Comparison of ENCODE assay signal across 8 cellular contexts in genomic region chr10:123009105-123009805, GRCh38. TPM values are rescaled to one million over a fixed set of nuclear protein-coding genes. Genes with fewer than 3 reads are reported as not detected.
A peak's percentile ranks its signal among the peaks of the same experiment; 100 is the strongest.
DNase-seq lines count a peak whose midpoint lies in the region; ATAC-seq, FAIRE-seq and TF ChIP-seq lines count a peak whose summit lies in the region.

No MANE protein-coding gene starts in this region.

- H3K36me3 ChIP-seq in bronchial epithelial cell (ENCODE audit: control insufficient read depth, insufficient read depth, low read length) = no peaks in the 10 kb centered on the region

- peak; percentile 5 for ATAC-seq in HG02678 (IDR thresholded peaks at IDR 0.05; ENCODE audit: unreplicated experiment)

- peak overlapping the region; percentile 80 for H3K4me3 ChIP-seq in bronchial epithelial cell (ENCODE audit: low read depth, low read length)

- TF ChIP-seq CTCF in bronchial epithelial cell (IDR thresholded peaks at IDR 0.05; ENCODE audit: insufficient read depth, low read length, severe bottlenecking) = no peak

- DNase-seq in NCI-H748 (lab: John Stamatoyannopoulos, UW; ENCODE audit: unreplicated experiment) (peak; percentile 47), NCI-H748 treated with DMSO at 0.1 percent for 48 hours (lab: John Stamatoyannopoulos, UW) (no peak), RPMI7951 (ENCODE audit: low read depth) (peak; percentile 5), bronchial epithelial cell (ENCODE audit: low read depth) (no peak), kidney tubule cell (ENCODE audit: low spot score) (peak; percentile 29), SK-N-DZ (ENCODE audit: low spot score) (no peak)
- peak; percentile 20 for DNase-seq in stimulated activated CD4-positive, alpha-beta T cell treated with anti-CD3 and anti-CD28 coated beads, Interleukin-4, amount 100 ng/mL, for 24 hours

- no peaks in the 10 kb centered on the region for H3K27me3 ChIP-seq in bronchial epithelial cell (ENCODE audit: control insufficient read depth, insufficient read depth, low read length)

- FAIRE-seq in bronchial epithelial cell (lab: Jason Lieb, UNC) = no peak

RNA-seq across cellular contexts. Expression of gene ACADSB, which starts 0.4 kb away (rescaled TPM):
- total RNA-seq in RPMI7951 (2014; rRNA removed; shearing (Covaris generic)) = 3.8 and 4.2 TPM in 2 replicates
- 3.4 and 5.4 TPM in 2 replicates for total RNA-seq in bronchial epithelial cell
- 5.8 and 6.7 TPM in 2 replicates for polyA plus RNA-seq in SK-N-DZ (2014; cell fraction: cytosol; rRNA removed)
- polyA plus RNA-seq in SK-N-DZ (2014; cell fraction: nucleus; rRNA removed) = 4.9 and 9.1 TPM in 2 replicates

RNA-seq across cellular contexts. Expression of gene IKZF5, which starts 0.7 kb away (rescaled TPM):
- 2.6 and 4.4 TPM in 2 replicates for total RNA-seq in RPMI7951 (2014; rRNA removed; shearing (Covaris generic))
- 1.9 and 2.1 TPM in 2 replicates for total RNA-seq in bronchial epithelial cell
- polyA plus RNA-seq in SK-N-DZ (2014; cell fraction: cytosol; rRNA removed) = 5.5 and 9.0 TPM in 2 replicates
- polyA plus RNA-seq in SK-N-DZ (2014; cell fraction: nucleus; rRNA removed) = 13.6 and 24.1 TPM in 2 replicates

RNA-seq across cellular contexts. Expression of gene PSTK, which starts 29.1 kb away (rescaled TPM):
- 7.4 and 8.5 TPM in 2 replicates for total RNA-seq in RPMI7951 (2014; rRNA removed; shearing (Covaris generic))
- total RNA-seq in bronchial epithelial cell = 3.7 and 4.2 TPM in 2 replicates
- polyA plus RNA-seq in SK-N-DZ (2014; cell fraction: cytosol; rRNA removed) = 12.3 and 16.0 TPM in 2 replicates
- polyA plus RNA-seq in SK-N-DZ (2014; cell fraction: nucleus; rRNA removed) = 10.6 and 14.5 TPM in 2 replicates

RNA-seq across cellular contexts. Expression of gene C10orf88, which starts 55.2 kb away (rescaled TPM):
- total RNA-seq in RPMI7951 (2014; rRNA removed; shearing (Covaris generic)) = 6.1 and 6.4 TPM in 2 replicates
- 10.0 and 15.1 TPM in 2 replicates for total RNA-seq in bronchial epithelial cell
- polyA plus RNA-seq in SK-N-DZ (2014; cell fraction: cytosol; rRNA removed) = 13.5 and 15.7 TPM in 2 replicates
- 13.1 and 15.1 TPM in 2 replicates for polyA plus RNA-seq in SK-N-DZ (2014; cell fraction: nucleus; rRNA removed)

Comparison
In these comparisons a context has a peak if more than half of its experiments do, and no peak if none do; other contexts are left out.
1. DNase-seq: peak in NCI-H748 (single experiment), RPMI7951 (single experiment), kidney tubule cell (single experiment) and stimulated activated CD4-positive, alpha-beta T cell treated with anti-CD3 and anti-CD28 coated beads, Interleukin-4, amount 100 ng/mL, for 24 hours (single experiment); none in NCI-H748 treated with DMSO at 0.1 percent for 48 hours (single experiment), bronchial epithelial cell (single experiment) and SK-N-DZ (single experiment).